Comparison of ENCODE assay signal across 1 cellular context in the genomic region with DNA sequence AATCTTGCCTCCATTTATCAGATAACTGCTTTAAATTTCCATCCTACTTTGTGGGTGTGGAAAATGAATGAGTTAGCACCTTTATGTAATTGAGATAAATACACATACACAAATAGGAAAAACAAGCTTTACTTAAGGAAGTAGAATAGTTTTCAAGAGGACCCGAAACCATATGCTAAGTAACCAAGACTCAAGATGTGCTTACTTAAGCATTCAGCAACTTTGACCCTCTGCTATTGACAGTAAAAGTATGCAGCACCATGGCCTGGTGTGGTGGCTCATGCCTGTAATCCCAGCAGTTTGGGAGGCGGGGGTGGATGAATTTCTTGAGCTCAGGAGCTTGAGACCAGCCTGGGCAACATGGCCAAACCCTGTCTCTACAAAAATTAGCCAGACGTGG.
A peak's percentile ranks its signal among the peaks of the same experiment; 100 is the strongest.
TF ChIP-seq lines count a peak whose summit lies in the region.

No MANE protein-coding gene starts in this region.

TF ChIP-seq in K562, 482 proteins besides CTCF, POLR2A, EP300 and RAD21:
- no peak for TF ChIP-seq NCOA1 (IDR thresholded peaks at IDR 0.05; ENCODE audit: low read depth)
- TF ChIP-seq NR2F6 (CRISPR knock-in tag; IDR thresholded peaks at IDR 0.05) = no peak
- no peak for TF ChIP-seq SNIP1 (IDR thresholded peaks at IDR 0.05; ENCODE audit: low read depth)
- 0 out of 2 replicates have a peak, but pooled peaks have one; percentile 17 for TF ChIP-seq ZNF316 (IDR thresholded peaks at IDR 0.05)
